In genomic region chr10:57300718-57301117, GRCh38 we compare ENCODE assay signal across 25 cellular contexts.
"Had no signal": no experiment of that assay in that cellular context is flagged by ENCODE, and none has a peak within 500 bp of the region (broad histone marks: within the 10 kb centered on the region; RNA-seq: fewer than 3 reads in every experiment).

No MANE protein-coding gene starts in this region.

- FAIRE-seq: keratinocyte had no signal

- H3K36me3 Mint-ChIP-seq: mesothelial cell of epicardium; naive B cell; natural killer cell treated with Interleukin-12 subunit alpha and Interleukin-12 subunit beta and Interleukin-15 and Interleukin-18, amount 100 ng/mL, for 72 hours; stimulated activated effector memory CD8-positive, alpha-beta T cell treated with anti-CD3 and anti-CD28 coated beads, Interleukin-12 subunit alpha, Interleukin-12 subunit beta, amount 100 ng/mL, for 72 hours; type B pancreatic cell had no signal

- H3K27me3 Mint-ChIP-seq: naive B cell; natural killer cell treated with Interleukin-12 subunit alpha and Interleukin-12 subunit beta and Interleukin-15 and Interleukin-18, amount 100 ng/mL, for 72 hours; progenitor cell of endocrine pancreas; stimulated activated naive CD8-positive, alpha-beta T cell treated with anti-CD3 and anti-CD28 coated beads, Interleukin-15, Interleukin-2, amounts not matched to agents 100 ng/mL and 50 ng/mL, for 24 hours; type B pancreatic cell had no signal

- ATAC-seq: left colon; left lung; lower lobe of right lung; natural killer cell treated with Interleukin-12 subunit alpha and Interleukin-12 subunit beta and Interleukin-15 and Interleukin-18, amount 100 ng/mL, for 72 hours; sciatic nerve; stimulated activated effector memory CD8-positive, alpha-beta T cell treated with anti-CD3 and anti-CD28 coated beads, Interleukin-12 subunit alpha, Interleukin-12 subunit beta, amount 100 ng/mL, for 72 hours had no signal

- H3K36me3 ChIP-seq: left lung, lower lobe of right lung, ovary, right atrium auricular region, spleen, suprapubic skin, thoracic aorta, tibial nerve, uterus had no signal

- H3K27me3 ChIP-seq: left lung, ovary, right atrium auricular region, spleen, suprapubic skin, tibial nerve, uterus had no signal

- H3K9me3 Mint-ChIP-seq: mesothelial cell of epicardium; naive B cell; stimulated activated naive CD8-positive, alpha-beta T cell treated with anti-CD3 and anti-CD28 coated beads, Interleukin-15, Interleukin-2, amounts not matched to agents 100 ng/mL and 50 ng/mL, for 24 hours; type B pancreatic cell had no signal

- H3K9me3 ChIP-seq: left lung, lower lobe of right lung, ovary, right atrium auricular region, spleen, suprapubic skin, thoracic aorta, tibial nerve, uterus had no signal

- H3K27ac Mint-ChIP-seq: mesothelial cell of epicardium; naive B cell; natural killer cell treated with Interleukin-12 subunit alpha and Interleukin-12 subunit beta and Interleukin-15 and Interleukin-18, amount 100 ng/mL, for 72 hours; progenitor cell of endocrine pancreas; stimulated activated effector memory CD8-positive, alpha-beta T cell treated with anti-CD3 and anti-CD28 coated beads, Interleukin-12 subunit alpha, Interleukin-12 subunit beta, amount 100 ng/mL, for 72 hours; stimulated activated naive CD8-positive, alpha-beta T cell treated with anti-CD3 and anti-CD28 coated beads, Interleukin-15, Interleukin-2, amounts not matched to agents 100 ng/mL and 50 ng/mL, for 24 hours; type B pancreatic cell had no signal

- H3K4me3 Mint-ChIP-seq: mesothelial cell of epicardium; natural killer cell treated with Interleukin-12 subunit alpha and Interleukin-12 subunit beta and Interleukin-15 and Interleukin-18, amount 100 ng/mL, for 72 hours; stimulated activated effector memory CD8-positive, alpha-beta T cell treated with anti-CD3 and anti-CD28 coated beads, Interleukin-12 subunit alpha, Interleukin-12 subunit beta, amount 100 ng/mL, for 72 hours; stimulated activated naive CD8-positive, alpha-beta T cell treated with anti-CD3 and anti-CD28 coated beads, Interleukin-15, Interleukin-2, amounts not matched to agents 100 ng/mL and 50 ng/mL, for 24 hours; type B pancreatic cell had no signal

- DNase-seq: hippocampal formation; left colon; left lung; lower lobe of right lung; mammary epithelial cell; mesendoderm; naive B cell; ovary; spleen; stimulated activated CD4-positive, alpha-beta T cell treated with anti-CD3 and anti-CD28 coated beads, Interleukin-4, amount 100 ng/mL, for 24 hours; stimulated activated naive CD4-positive, alpha-beta T cell; uterus had no signal

- H3K4me3 ChIP-seq: left lung, lower lobe of right lung, ovary, right atrium auricular region, skin epidermis, spleen, suprapubic skin, thoracic aorta, tibial nerve, uterus had no signal

- H3K4me1 ChIP-seq: left lung, lower lobe of right lung, right atrium auricular region, spleen, suprapubic skin, tibial nerve, uterus had no signal

- H3K27ac ChIP-seq: left lung, lower lobe of right lung, ovary, right atrium auricular region, skin epidermis, spleen, suprapubic skin, thoracic aorta, tibial nerve, uterus had no signal

- H3K4me1 Mint-ChIP-seq: mesothelial cell of epicardium; naive B cell; stimulated activated effector memory CD8-positive, alpha-beta T cell treated with anti-CD3 and anti-CD28 coated beads, Interleukin-12 subunit alpha, Interleukin-12 subunit beta, amount 100 ng/mL, for 72 hours had no signal
